Comparison of ENCODE assay signal across 8 cellular contexts in the genomic region with DNA sequence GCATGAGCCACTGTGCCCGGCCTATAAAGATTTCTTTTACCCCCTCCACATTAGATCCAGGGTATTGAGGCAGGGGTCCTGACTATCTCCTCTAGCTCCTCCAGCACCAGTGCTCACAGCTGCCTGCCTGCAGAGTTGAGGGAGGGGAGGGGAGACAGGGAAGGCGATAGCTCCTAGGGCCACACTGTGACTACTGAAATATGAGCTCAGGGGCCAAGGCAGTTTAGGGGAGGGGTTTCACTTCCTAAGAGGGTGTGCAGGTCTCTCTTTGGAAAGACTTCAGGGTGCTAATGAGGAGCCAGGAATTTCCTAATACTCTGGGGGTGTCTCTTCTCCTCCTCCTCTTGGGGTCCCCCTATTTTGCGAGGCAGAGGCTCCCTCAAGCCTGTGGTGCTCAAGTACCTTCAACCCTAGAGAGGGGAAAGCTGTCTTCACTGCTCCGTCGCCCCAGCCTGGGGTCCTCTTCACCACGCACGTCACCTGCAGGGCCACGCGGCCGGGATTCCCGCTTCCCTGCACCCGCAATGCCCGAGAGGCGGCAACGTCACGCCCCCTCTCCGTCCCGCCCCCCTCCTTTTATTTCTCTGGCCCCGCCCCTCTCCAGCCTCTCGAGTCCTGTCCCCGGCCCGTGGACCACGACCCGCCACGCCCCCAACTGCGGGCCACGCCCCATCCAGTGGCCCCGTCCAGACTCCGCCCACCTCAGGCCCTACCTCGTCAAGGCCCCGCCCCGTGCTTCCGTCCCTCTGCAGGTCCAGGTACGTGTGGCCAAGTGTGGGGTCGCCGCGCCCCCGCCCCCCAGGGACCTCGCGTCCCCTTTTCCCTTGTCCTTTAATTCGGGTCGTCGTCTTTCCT.
DNase-seq lines count a peak whose midpoint lies in the region; ATAC-seq and TF ChIP-seq lines count a peak whose summit lies in the region.

No MANE protein-coding gene starts in this region.

- H3K9me3 Mint-ChIP-seq in HFFc6, result no peaks in the 10 kb centered on the region

- ATAC-seq in GM21737 (IDR thresholded peaks at IDR 0.05; ENCODE audit: unreplicated experiment) (no peak), GM21529 (IDR thresholded peaks at IDR 0.05; ENCODE audit: unreplicated experiment) (no peak)

- H3K27ac ChIP-seq in SK-N-MC, result no peak overlapping the region

- DNase-seq in ELF-1 (ENCODE audit: low read depth, low spot score), result peak; percentile 87
- DNase-seq in SK-N-MC (ENCODE audit: low read depth, low spot score), result no peak
- DNase-seq in erythroblast (lab: John Stamatoyannopoulos, UW), result peak; percentile 37 to 57
- peak; percentile 61 for DNase-seq in retina
- no peak for DNase-seq in HFFc6
- no peak for DNase-seq in NCI-H524 (lab: John Stamatoyannopoulos, UW)

- H3K27ac Mint-ChIP-seq in HFFc6, result no peak overlapping the region

- H3K4me3 ChIP-seq in SK-N-MC, result peak overlapping the region; percentile 45

- no peaks in the 10 kb centered on the region for H3K4me1 Mint-ChIP-seq in HFFc6 (ENCODE audit: low read depth)

- no peaks in the 10 kb centered on the region for H3K9me3 ChIP-seq in SK-N-MC (ENCODE audit: low read depth, low read length)

- no peak overlapping the region for H3K4me3 Mint-ChIP-seq in HFFc6

- no peak for TF ChIP-seq CTCF in HFFc6 (IDR thresholded peaks at IDR 0.05)

- H3K9ac ChIP-seq in SK-N-MC (ENCODE audit: insufficient read length), result no peak overlapping the region

- no peak for TF ChIP-seq POLR2A in erythroblast (IDR thresholded peaks at IDR 0.05; ENCODE audit: low read length)

- peaks cover 12% of the 10 kb centered on the region for H3K27me3 Mint-ChIP-seq in HFFc6 (ENCODE audit: insufficient read depth)

- no peaks in the 10 kb centered on the region for H3K36me3 Mint-ChIP-seq in HFFc6 (ENCODE audit: low read depth)

- H3K36me3 ChIP-seq in SK-N-MC (ENCODE audit: insufficient read depth, low read length), result no peaks in the 10 kb centered on the region

Comparison
In these comparisons a context has a peak if more than half of its experiments do, and no peak if none do; other contexts are left out.
1. DNase-seq: peak in ELF-1 (single experiment), erythroblast (2 of 2) and retina (single experiment); none in SK-N-MC (single experiment), HFFc6 (single experiment) and NCI-H524 (0 of 2).